ENCODE assay signal across 9 cellular contexts in the genomic region with DNA sequence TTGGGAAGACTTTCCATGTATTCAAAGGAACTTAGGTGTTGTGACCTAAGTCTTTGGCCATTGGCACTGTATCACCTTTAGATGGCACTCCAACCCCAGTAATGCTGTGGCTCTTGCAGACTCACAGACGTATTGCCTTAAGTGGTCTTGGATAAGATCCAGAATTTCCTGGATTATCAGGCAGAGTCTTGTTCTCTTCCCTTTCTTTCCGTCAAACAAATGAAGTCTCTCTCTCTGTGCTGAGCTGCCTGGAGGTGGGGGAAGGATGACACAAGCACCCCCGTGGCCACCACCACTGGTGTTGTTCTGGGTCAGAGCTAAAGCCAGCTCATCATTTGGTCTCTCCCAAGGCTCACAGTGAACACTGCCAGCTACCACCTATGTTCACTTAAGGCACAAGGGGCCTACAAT.
A peak's percentile ranks its signal among the peaks of the same experiment; 100 is the strongest.
DNase-seq lines count a peak whose midpoint lies in the region; ATAC-seq and TF ChIP-seq lines count a peak whose summit lies in the region.
"Had no signal": no experiment of that assay in that cellular context is flagged by ENCODE, and none has a peak within 500 bp of the region (broad histone marks: within the 10 kb centered on the region; RNA-seq: fewer than 3 reads in every experiment).

No MANE protein-coding gene starts in this region.

- TF ChIP-seq CTCF in astrocyte of the spinal cord (IDR thresholded peaks at IDR 0.05; ENCODE audit: low read depth, low read length) = no peak

- H3K27ac Mint-ChIP-seq in stimulated activated naive CD8-positive, alpha-beta T cell treated with anti-CD3 and anti-CD28 coated beads, Interleukin-15, amount 100 ng/mL, for 72 hours = no peak overlapping the region
- H3K27ac Mint-ChIP-seq: activated naive CD8-positive, alpha-beta T cell had no signal

- no peak overlapping the region for H3K4me3 Mint-ChIP-seq in stimulated activated naive CD8-positive, alpha-beta T cell treated with anti-CD3 and anti-CD28 coated beads, Interleukin-15, amount 100 ng/mL, for 72 hours
- H3K4me3 Mint-ChIP-seq: activated naive CD8-positive, alpha-beta T cell had no signal

- no peak overlapping the region for H3K4me3 ChIP-seq in astrocyte of the spinal cord (ENCODE audit: low read depth, low read length)

- in situ Hi-C loops in G401 (cut with HindIII; ENCODE audit: low sequenced_read_pairs) (no loop called here), astrocyte of the spinal cord (cut with HindIII; ENCODE audit: low sequenced_read_pairs) (no loop called here)

- no peaks in the 10 kb centered on the region for H3K4me1 Mint-ChIP-seq in stimulated activated naive CD8-positive, alpha-beta T cell treated with anti-CD3 and anti-CD28 coated beads, Interleukin-15, amount 100 ng/mL, for 72 hours

- ATAC-seq in HG02588 (IDR thresholded peaks at IDR 0.05; ENCODE audit: unreplicated experiment) (no peak), HG02970 (IDR thresholded peaks at IDR 0.05; ENCODE audit: low FRiP score, unreplicated experiment) (no peak), GM19467 (IDR thresholded peaks at IDR 0.05; ENCODE audit: unreplicated experiment) (no peak)
- ATAC-seq in stimulated activated naive CD8-positive, alpha-beta T cell treated with anti-CD3 and anti-CD28 coated beads, Interleukin-15, amount 100 ng/mL, for 72 hours = no peak

- H3K27me3 Mint-ChIP-seq in stimulated activated naive CD8-positive, alpha-beta T cell treated with anti-CD3 and anti-CD28 coated beads, Interleukin-15, amount 100 ng/mL, for 72 hours = no peaks in the 10 kb centered on the region
- H3K27me3 Mint-ChIP-seq: activated naive CD8-positive, alpha-beta T cell had no signal

- DNase-seq in G401 (ENCODE audit: low spot score) = peak; percentile 16
- DNase-seq in NCI-H187 treated with DMSO at 0.1 percent for 48 hours (lab: John Stamatoyannopoulos, UW) = peak; percentile 44
- peak; percentile 25 for DNase-seq in astrocyte of the spinal cord (ENCODE audit: low read depth, low spot score)
- peak; percentile 32 for DNase-seq in mucosa of gallbladder (ENCODE audit: low spot score)
- DNase-seq in stimulated activated naive CD8-positive, alpha-beta T cell treated with anti-CD3 and anti-CD28 coated beads, Interleukin-15, amount 100 ng/mL, for 72 hours = no peak

- peaks cover 16 to 29% of the 10 kb centered on the region in 2 donors for H3K9me3 Mint-ChIP-seq in stimulated activated naive CD8-positive, alpha-beta T cell treated with anti-CD3 and anti-CD28 coated beads, Interleukin-15, amount 100 ng/mL, for 72 hours

Comparison
In these comparisons a context has a peak if more than half of its experiments do, and no peak if none do; other contexts are left out.
1. DNase-seq: peak in G401 (single experiment), NCI-H187 treated with DMSO at 0.1 percent for 48 hours (single experiment), astrocyte of the spinal cord (single experiment) and mucosa of gallbladder (single experiment); none in stimulated activated naive CD8-positive, alpha-beta T cell treated with anti-CD3 and anti-CD28 coated beads, Interleukin-15, amount 100 ng/mL, for 72 hours (0 of 2).